2 cellular contexts compared by ENCODE assay signal in genomic region chr2:142088058-142088568, GRCh38.
TF ChIP-seq lines count a peak whose summit lies in the region.

No MANE protein-coding gene starts in this region.

TF ChIP-seq in IMR-90, 13 proteins besides CTCF, POLR2A, EP300 and RAD21:
- TF ChIP-seq MAZ (IDR thresholded peaks at IDR 0.05; ENCODE audit: borderline replicate concordance, low read depth, low read length) (no peak), CEBPB (IDR thresholded peaks at IDR 0.05; ENCODE audit: low read depth, low read length) (peak; percentile 72)

TF ChIP-seq in H1, 55 proteins besides CTCF, POLR2A, EP300 and RAD21:
- TF ChIP-seq ATF3 (IDR thresholded peaks at IDR 0.05; ENCODE audit: insufficient read depth, low read depth, low read length) (no peak), SP1 (IDR thresholded peaks at IDR 0.05; ENCODE audit: low read depth, low read length) (no peak), CEBPB (IDR thresholded peaks at IDR 0.05; ENCODE audit: low read depth, low read length) (peak; percentile 50; the same call in 1 of the 2 replicates)
